Comparison of ENCODE assay signal across 2 cellular contexts in genomic region chr22:19754701-19755144, GRCh38.
TF ChIP-seq lines count a peak whose summit lies in the region.

No MANE protein-coding gene starts in this region.

TF ChIP-seq in HEK293, 187 proteins besides CTCF, POLR2A, EP300 and RAD21:
- no peak for TF ChIP-seq ZNF335 (tag by site-specific recombination; conservative IDR thresholded peaks at IDR 0.05)
- no peak for TF ChIP-seq WT1 (tag by site-specific recombination; IDR thresholded peaks at IDR 0.05)
- TF ChIP-seq GLIS2 (tag by site-specific recombination; IDR thresholded peaks at IDR 0.05) = peak; percentile 32; the same call in 1 of the 2 replicates
- no peak for TF ChIP-seq ZFP41 (tag by site-specific recombination; IDR thresholded peaks at IDR 0.05; ENCODE audit: borderline replicate concordance)
TF ChIP-seq in HEK293: peak in this region for 1.

TF ChIP-seq in endothelial cell of umbilical vein, 7 proteins besides CTCF, POLR2A, EP300 and RAD21:
- TF ChIP-seq JUN (IDR thresholded peaks at IDR 0.05; ENCODE audit: borderline replicate concordance, insufficient read depth, insufficient read length, low read depth) = no peak
- TF ChIP-seq FOS (IDR thresholded peaks at IDR 0.05; ENCODE audit: borderline replicate concordance, insufficient read depth, low read length) = no peak
- TF ChIP-seq GATA2 (IDR thresholded peaks at IDR 0.05; ENCODE audit: insufficient read depth, insufficient read length, low read depth, low read length) = no peak
- TF ChIP-seq MAX (IDR thresholded peaks at IDR 0.05; ENCODE audit: insufficient read depth, insufficient read length) = no peak
- peak; percentile 26 for TF ChIP-seq EZH2 (IDR thresholded peaks at IDR 0.05; ENCODE audit: borderline replicate concordance, low read depth, low read length, severe bottlenecking)
- TF ChIP-seq POLR2AphosphoS5 (IDR thresholded peaks at IDR 0.05; ENCODE audit: insufficient read depth, low read depth, low read length) = no peak
- no peak for TF ChIP-seq MYC (IDR thresholded peaks at IDR 0.05; ENCODE audit: low read depth, low read length)
